9 cellular contexts compared by ENCODE assay signal in genomic region chr1:90133133-90133532, GRCh38.
DNase-seq lines count a peak whose midpoint lies in the region; ATAC-seq, FAIRE-seq and TF ChIP-seq lines count a peak whose summit lies in the region.
"Had no signal": no experiment of that assay in that cellular context is flagged by ENCODE, and none has a peak within 500 bp of the region (broad histone marks: within the 10 kb centered on the region; RNA-seq: fewer than 3 reads in every experiment).

No MANE protein-coding gene starts in this region.

- H3K9me3 ChIP-seq in sigmoid colon: no peaks in the 10 kb centered on the region
- H3K9me3 ChIP-seq: BLaER1 had no signal

- peak; percentile 5 for DNase-seq in NCI-H2107 treated with DMSO at 0.1 percent for 48 hours (lab: John Stamatoyannopoulos, UW; ENCODE audit: unreplicated experiment)
- DNase-seq in NCI-H2107 (lab: John Stamatoyannopoulos, UW): no peak
- DNase-seq in NCI-H1048 (lab: John Stamatoyannopoulos, UW): peak; percentile 14
- peak; percentile 33 for DNase-seq in SW480 (ENCODE audit: low spot score)
- no peak for DNase-seq in sigmoid colon

- intact Hi-C loops in sigmoid colon (cut with DNase I): no loop called here

- TF ChIP-seq CTCF in sigmoid colon (IDR thresholded peaks at IDR 0.05): no peak

- no peak for TF ChIP-seq POLR2A in sigmoid colon (IDR thresholded peaks at IDR 0.05)

- H3K4me1 ChIP-seq in sigmoid colon: no peaks in the 10 kb centered on the region

- 4 to 12% methylated on average over 2 of the region's 2 CpGs for WGBS in sigmoid colon, 2 donors

- no peaks in the 10 kb centered on the region for H3K36me3 ChIP-seq in sigmoid colon
- H3K36me3 ChIP-seq: BLaER1 had no signal

- FAIRE-seq in islet of Langerhans (lab: Jason Lieb, UNC): peak; percentile 74

- no peak for TF ChIP-seq EP300 in sigmoid colon (IDR thresholded peaks at IDR 0.05)

- ATAC-seq in HG02642 (IDR thresholded peaks at IDR 0.05; ENCODE audit: poor library complexity, unreplicated experiment) (no peak), GM18909 (IDR thresholded peaks at IDR 0.05; ENCODE audit: poor library complexity, unreplicated experiment) (no peak)

- no peak overlapping the region for H3K4me3 ChIP-seq in sigmoid colon
- H3K4me3 ChIP-seq: BLaER1 had no signal

- no peak overlapping the region for H3K27ac ChIP-seq in sigmoid colon
- H3K27ac ChIP-seq: BLaER1 had no signal

- no peaks in the 10 kb centered on the region for H3K27me3 ChIP-seq in sigmoid colon
- H3K27me3 ChIP-seq: BLaER1 had no signal

Comparison
In these comparisons a context has a peak if more than half of its experiments do, and no peak if none do; other contexts are left out.
1. DNase-seq: peak in NCI-H2107 treated with DMSO at 0.1 percent for 48 hours (single experiment), NCI-H1048 (single experiment) and SW480 (single experiment); none in NCI-H2107 (single experiment) and sigmoid colon (single experiment).